In the genomic region with DNA sequence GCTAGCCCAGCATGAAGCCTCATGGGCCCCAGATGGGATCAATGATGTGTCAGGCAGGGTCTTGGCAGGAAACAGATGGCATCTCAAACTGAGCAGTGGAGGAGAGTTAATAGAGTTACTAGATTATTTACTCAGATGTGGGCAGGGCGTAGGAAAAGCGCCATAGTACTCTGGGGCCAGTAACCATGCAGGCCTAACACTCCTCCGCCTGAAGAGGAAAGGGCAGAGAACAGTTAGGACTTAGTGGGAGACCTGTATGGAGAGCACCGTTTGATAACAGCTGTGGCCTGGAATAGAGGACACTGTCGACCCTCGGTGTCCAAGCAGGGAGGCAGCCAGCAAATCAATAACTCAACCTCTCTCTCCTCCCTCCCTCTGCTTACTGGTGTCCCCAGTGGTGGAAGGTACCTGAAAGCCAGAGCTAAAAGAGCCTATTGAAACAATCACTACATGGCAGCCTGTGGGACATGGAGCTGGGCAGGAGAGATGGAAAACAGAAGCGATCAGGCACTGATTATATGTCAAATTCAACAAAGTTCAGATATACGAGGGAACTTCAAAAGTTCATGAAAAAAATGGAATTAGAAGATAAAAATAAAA, we compare ENCODE assay signal across 20 cellular contexts.
DNase-seq lines count a peak whose midpoint lies in the region; ATAC-seq and TF ChIP-seq lines count a peak whose summit lies in the region.
"Had no signal": no experiment of that assay in that cellular context is flagged by ENCODE, and none has a peak within 500 bp of the region (broad histone marks: within the 10 kb centered on the region; RNA-seq: fewer than 3 reads in every experiment).

No MANE protein-coding gene starts in this region.

- peaks cover 32% of the 10 kb centered on the region for H3K4me1 Mint-ChIP-seq in glutamatergic neuron (ENCODE audit: low read depth, unreplicated experiment)
- H3K4me1 Mint-ChIP-seq: B cell had no signal

- no peaks in the 10 kb centered on the region for H4K20me1 ChIP-seq in SK-N-SH (ENCODE audit: insufficient read depth)

- no peak for TF ChIP-seq POLR2A in heart left ventricle (IDR thresholded peaks at IDR 0.05)

- TF ChIP-seq RAD21 in SK-N-SH (IDR thresholded peaks at IDR 0.05; ENCODE audit: low read length): no peak

- no peaks in the 10 kb centered on the region for H3K9me2 ChIP-seq in SK-N-SH

- CTCF ChIA-PET in SK-N-SH (lab: Yijun Ruan, JAX): no interaction called here

- peaks cover 6% of the 10 kb centered on the region for H3F3A ChIP-seq in SK-N-SH (replicated peaks; ENCODE audit: insufficient read depth)

- H3K27ac ChIP-seq in SK-N-SH (ENCODE audit: low read depth in 2 of 2, low read length in 1 of 2) (no peak overlapping the region), heart left ventricle (no peak overlapping the region)
- H3K27ac ChIP-seq: KMS-11 had no signal

- peak overlapping the region; percentile 24 for H3K27ac Mint-ChIP-seq in glutamatergic neuron (ENCODE audit: unreplicated experiment)
- H3K27ac Mint-ChIP-seq: B cell; CD4-positive, alpha-beta T cell; T-helper 1 cell treated with Interleukin-12 subunit alpha and Interleukin-12 subunit beta and Interleukin-4 antibody, amounts not matched to agents 30 μg/mL and 1 μg/mL, for 36 hours had no signal

- H3K36me3 ChIP-seq in SK-N-SH (replicated peaks in 1 of 2; ENCODE audit: control insufficient read depth in 1 of 2, insufficient read depth in 2 of 2, low read length in 1 of 2) (no peaks in the 10 kb centered on the region), heart left ventricle (no peaks in the 10 kb centered on the region)
- H3K36me3 ChIP-seq: MG63 had no signal

- H3K4me1 ChIP-seq in SK-N-SH (ENCODE audit: control insufficient read depth in 1 of 2, insufficient read depth in 2 of 2, low read depth in 1 of 2, low read length in 1 of 2) (peaks cover 0 to 3% of the 10 kb centered on the region in 2 experiments; a peak in 2 of 4 replicates), heart left ventricle (no peaks in the 10 kb centered on the region)

- no peak overlapping the region for H3K4me2 ChIP-seq in SK-N-SH
- H3K4me2 ChIP-seq: KMS-11 had no signal

- no peak for ATAC-seq in sciatic nerve
- no peak for ATAC-seq in heart left ventricle
- ATAC-seq in GM18870 (IDR thresholded peaks at IDR 0.05; ENCODE audit: unreplicated experiment): no peak
- ATAC-seq in GM18868 (IDR thresholded peaks at IDR 0.05; ENCODE audit: unreplicated experiment): no peak

- H3K9me3 ChIP-seq in SK-N-SH (no peaks in the 10 kb centered on the region), heart left ventricle (no peaks in the 10 kb centered on the region)
- H3K9me3 ChIP-seq: MG63 had no signal

- no peak for TF ChIP-seq CTCF in SK-N-SH (IDR thresholded peaks at IDR 0.05)
- TF ChIP-seq CTCF in glutamatergic neuron (IDR thresholded peaks at IDR 0.05; ENCODE audit: partially characterized antibody, unreplicated experiment): no peak
- TF ChIP-seq CTCF in heart left ventricle (IDR thresholded peaks at IDR 0.05): no peak

- H3K9me3 Mint-ChIP-seq in glutamatergic neuron (ENCODE audit: unreplicated experiment): no peaks in the 10 kb centered on the region
- H3K9me3 Mint-ChIP-seq: CD4-positive, alpha-beta T cell; T-helper 1 cell treated with Interleukin-12 subunit alpha and Interleukin-12 subunit beta and Interleukin-4 antibody, amounts not matched to agents 30 μg/mL and 1 μg/mL, for 36 hours had no signal

- intact Hi-C loops in sciatic nerve (cut with DNase I) (no loop called here), heart left ventricle (cut with DNase I) (no loop called here)

- POLR2A ChIA-PET in SK-N-SH (lab: Yijun Ruan, JAX): no interaction called here

- WGBS in SK-N-SH (ENCODE audit: low lambda C conversion rate): 86% methylated on average over 8 of the region's 8 CpGs
- 82 to 89% (median 86%) methylated on average over 8 of the region's 8 CpGs for WGBS in heart left ventricle, 4 donors

- DNase-seq in DMS 273 treated with DMSO at 0.1 percent for 48 hours (lab: John Stamatoyannopoulos, UW) (peak; percentile 25), NCI-H446 treated with DMSO at 0.1 percent for 48 hours (lab: John Stamatoyannopoulos, UW) (peak; percentile 30), SK-N-SH (peak; percentile 9), glutamatergic neuron (peak; percentile 16), sciatic nerve (ENCODE audit: low spot score) (no peak), heart left ventricle (no peak)
- DNase-seq: Calu3; CD4-positive, alpha-beta T cell; DMS79; GOT3; MG63; NCI-H1092; NCI-H1694; NCI-H2107; SHP77 had no signal

- no peaks in the 10 kb centered on the region for H3K79me2 ChIP-seq in SK-N-SH (ENCODE audit: insufficient read depth)

- no peak overlapping the region for H2AFZ ChIP-seq in SK-N-SH (ENCODE audit: low read depth)

- no peak overlapping the region for H3K4me3 Mint-ChIP-seq in glutamatergic neuron (ENCODE audit: unreplicated experiment)
- H3K4me3 Mint-ChIP-seq: B cell; CD4-positive, alpha-beta T cell; T-helper 1 cell treated with Interleukin-12 subunit alpha and Interleukin-12 subunit beta and Interleukin-4 antibody, amounts not matched to agents 30 μg/mL and 1 μg/mL, for 36 hours had no signal

- H3K4me3 ChIP-seq in SK-N-SH (ENCODE audit: low read depth in 2 of 2, low read length in 1 of 2) (no peak overlapping the region), heart left ventricle (no peak overlapping the region)
- H3K4me3 ChIP-seq: MG63 had no signal

- H3K27me3 Mint-ChIP-seq in glutamatergic neuron (ENCODE audit: unreplicated experiment): no peaks in the 10 kb centered on the region
- H3K27me3 Mint-ChIP-seq: B cell; CD4-positive, alpha-beta T cell had no signal

- H3K9ac ChIP-seq in SK-N-SH: no peak overlapping the region
- H3K9ac ChIP-seq: KMS-11 had no signal

- no peak for TF ChIP-seq EP300 in SK-N-SH (IDR thresholded peaks at IDR 0.05; ENCODE audit: borderline replicate concordance in 1 of 2, low read depth in 1 of 2, low read length in 1 of 2)

- H3K36me3 Mint-ChIP-seq in glutamatergic neuron (ENCODE audit: unreplicated experiment): no peaks in the 10 kb centered on the region

- H3K27me3 ChIP-seq in SK-N-SH (ENCODE audit: insufficient read depth) (no peaks in the 10 kb centered on the region), heart left ventricle (no peaks in the 10 kb centered on the region)
- H3K27me3 ChIP-seq: MG63 had no signal

TF ChIP-seq in SK-N-SH, 30 proteins besides CTCF, POLR2A, EP300 and RAD21 (continues in another document):
- TF ChIP-seq, protein P1, sequence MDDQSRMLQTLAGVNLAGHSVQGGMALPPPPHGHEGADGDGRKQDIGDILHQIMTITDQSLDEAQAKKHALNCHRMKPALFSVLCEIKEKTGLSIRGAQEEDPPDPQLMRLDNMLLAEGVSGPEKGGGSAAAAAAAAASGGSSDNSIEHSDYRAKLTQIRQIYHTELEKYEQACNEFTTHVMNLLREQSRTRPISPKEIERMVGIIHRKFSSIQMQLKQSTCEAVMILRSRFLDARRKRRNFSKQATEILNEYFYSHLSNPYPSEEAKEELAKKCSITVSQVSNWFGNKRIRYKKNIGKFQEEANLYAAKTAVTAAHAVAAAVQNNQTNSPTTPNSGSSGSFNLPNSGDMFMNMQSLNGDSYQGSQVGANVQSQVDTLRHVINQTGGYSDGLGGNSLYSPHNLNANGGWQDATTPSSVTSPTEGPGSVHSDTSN (IDR thresholded peaks at IDR 0.05): no peak
- TF ChIP-seq, protein P2, sequence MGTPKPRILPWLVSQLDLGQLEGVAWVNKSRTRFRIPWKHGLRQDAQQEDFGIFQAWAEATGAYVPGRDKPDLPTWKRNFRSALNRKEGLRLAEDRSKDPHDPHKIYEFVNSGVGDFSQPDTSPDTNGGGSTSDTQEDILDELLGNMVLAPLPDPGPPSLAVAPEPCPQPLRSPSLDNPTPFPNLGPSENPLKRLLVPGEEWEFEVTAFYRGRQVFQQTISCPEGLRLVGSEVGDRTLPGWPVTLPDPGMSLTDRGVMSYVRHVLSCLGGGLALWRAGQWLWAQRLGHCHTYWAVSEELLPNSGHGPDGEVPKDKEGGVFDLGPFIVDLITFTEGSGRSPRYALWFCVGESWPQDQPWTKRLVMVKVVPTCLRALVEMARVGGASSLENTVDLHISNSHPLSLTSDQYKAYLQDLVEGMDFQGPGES (IDR thresholded peaks at IDR 0.05; ENCODE audit: low read depth, low read length): no peak
- TF ChIP-seq, protein P3, sequence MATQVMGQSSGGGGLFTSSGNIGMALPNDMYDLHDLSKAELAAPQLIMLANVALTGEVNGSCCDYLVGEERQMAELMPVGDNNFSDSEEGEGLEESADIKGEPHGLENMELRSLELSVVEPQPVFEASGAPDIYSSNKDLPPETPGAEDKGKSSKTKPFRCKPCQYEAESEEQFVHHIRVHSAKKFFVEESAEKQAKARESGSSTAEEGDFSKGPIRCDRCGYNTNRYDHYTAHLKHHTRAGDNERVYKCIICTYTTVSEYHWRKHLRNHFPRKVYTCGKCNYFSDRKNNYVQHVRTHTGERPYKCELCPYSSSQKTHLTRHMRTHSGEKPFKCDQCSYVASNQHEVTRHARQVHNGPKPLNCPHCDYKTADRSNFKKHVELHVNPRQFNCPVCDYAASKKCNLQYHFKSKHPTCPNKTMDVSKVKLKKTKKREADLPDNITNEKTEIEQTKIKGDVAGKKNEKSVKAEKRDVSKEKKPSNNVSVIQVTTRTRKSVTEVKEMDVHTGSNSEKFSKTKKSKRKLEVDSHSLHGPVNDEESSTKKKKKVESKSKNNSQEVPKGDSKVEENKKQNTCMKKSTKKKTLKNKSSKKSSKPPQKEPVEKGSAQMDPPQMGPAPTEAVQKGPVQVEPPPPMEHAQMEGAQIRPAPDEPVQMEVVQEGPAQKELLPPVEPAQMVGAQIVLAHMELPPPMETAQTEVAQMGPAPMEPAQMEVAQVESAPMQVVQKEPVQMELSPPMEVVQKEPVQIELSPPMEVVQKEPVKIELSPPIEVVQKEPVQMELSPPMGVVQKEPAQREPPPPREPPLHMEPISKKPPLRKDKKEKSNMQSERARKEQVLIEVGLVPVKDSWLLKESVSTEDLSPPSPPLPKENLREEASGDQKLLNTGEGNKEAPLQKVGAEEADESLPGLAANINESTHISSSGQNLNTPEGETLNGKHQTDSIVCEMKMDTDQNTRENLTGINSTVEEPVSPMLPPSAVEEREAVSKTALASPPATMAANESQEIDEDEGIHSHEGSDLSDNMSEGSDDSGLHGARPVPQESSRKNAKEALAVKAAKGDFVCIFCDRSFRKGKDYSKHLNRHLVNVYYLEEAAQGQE (IDR thresholded peaks at IDR 0.05; ENCODE audit: low read depth, low read length): no peak
- no peak for TF ChIP-seq FOSL2 (IDR thresholded peaks at IDR 0.05; ENCODE audit: borderline replicate concordance, low read depth)
- TF ChIP-seq FOXM1 (IDR thresholded peaks at IDR 0.05; ENCODE audit: low read depth): no peak
- no peak for TF ChIP-seq RCOR1 (IDR thresholded peaks at IDR 0.05; ENCODE audit: low read length)
- TF ChIP-seq GABPA (IDR thresholded peaks at IDR 0.05; ENCODE audit: low read depth): no peak
- no peak for TF ChIP-seq ELF1 (IDR thresholded peaks at IDR 0.05)
- no peak for TF ChIP-seq TAF1 (IDR thresholded peaks at IDR 0.05; ENCODE audit: borderline replicate concordance, low read depth, low read length)
- TF ChIP-seq, protein P4, sequence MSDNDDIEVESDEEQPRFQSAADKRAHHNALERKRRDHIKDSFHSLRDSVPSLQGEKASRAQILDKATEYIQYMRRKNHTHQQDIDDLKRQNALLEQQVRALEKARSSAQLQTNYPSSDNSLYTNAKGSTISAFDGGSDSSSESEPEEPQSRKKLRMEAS (IDR thresholded peaks at IDR 0.05; ENCODE audit: low read depth): no peak

Comparison
In these comparisons a context has a peak if more than half of its experiments do, and no peak if none do; other contexts are left out.
1. DNase-seq: peak in DMS 273 treated with DMSO at 0.1 percent for 48 hours (single experiment), NCI-H446 treated with DMSO at 0.1 percent for 48 hours (single experiment), SK-N-SH (single experiment) and glutamatergic neuron (single experiment); none in sciatic nerve (single experiment) and heart left ventricle (0 of 5).